ENCODE assay signal across 1 cellular context in the genomic region with DNA sequence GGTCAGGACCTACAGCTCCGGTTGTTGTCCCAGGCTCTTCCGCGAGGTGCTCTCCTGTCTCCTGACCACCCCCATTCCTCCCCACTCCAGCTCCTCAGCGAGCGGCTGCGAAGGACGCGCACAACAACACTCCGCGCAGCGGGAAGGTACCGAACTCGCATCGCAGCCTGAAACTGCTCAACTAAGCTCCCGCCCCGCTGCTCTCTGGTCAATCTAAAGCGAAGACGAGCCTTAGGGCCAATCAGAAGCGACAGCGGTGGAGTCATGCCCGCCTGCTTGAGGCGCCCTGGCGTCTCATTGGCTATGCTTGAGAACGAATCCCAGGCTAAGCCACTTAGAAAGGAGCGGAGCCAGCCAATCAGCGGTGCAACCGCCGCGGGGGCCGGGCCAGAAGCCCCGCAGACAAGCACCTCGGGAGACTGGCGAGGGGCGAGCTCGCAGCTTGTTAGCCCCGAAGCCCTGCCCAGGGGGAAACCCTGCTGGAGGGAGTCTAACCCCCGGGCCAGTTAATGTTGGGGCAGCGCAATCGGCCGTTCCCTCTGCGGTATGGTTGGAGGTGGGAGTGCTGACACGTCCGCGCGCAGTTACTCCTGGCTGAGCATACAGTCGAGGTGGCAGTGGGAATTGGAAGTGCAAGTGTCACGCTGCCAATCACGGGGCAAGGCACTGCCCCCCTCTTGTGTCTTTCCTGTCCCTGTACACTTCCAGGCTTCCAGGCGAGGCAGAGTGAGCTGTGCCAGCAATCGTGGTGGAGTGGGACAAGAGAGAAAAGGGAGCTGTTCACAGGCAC.
A peak's percentile ranks its signal among the peaks of the same experiment; 100 is the strongest.
TF ChIP-seq lines count a peak whose summit lies in the region.

No MANE protein-coding gene starts in this region.

TF ChIP-seq in K562, 482 proteins besides CTCF, POLR2A, EP300 and RAD21 (continued from another document and continues in another):
- TF ChIP-seq NR0B1 (IDR thresholded peaks at IDR 0.05; ENCODE audit: partially characterized antibody) (no peak), NRF1 (conservative IDR thresholded peaks at IDR 0.05 in 1 of 2, IDR thresholded peaks at IDR 0.05 in 1 of 2) (peak; percentile 71 to 75), PPARD (CRISPR knock-in tag; IDR thresholded peaks at IDR 0.05) (no peak), ZSCAN29 (IDR thresholded peaks at IDR 0.05) (no peak), FOXJ2 (tag; IDR thresholded peaks at IDR 0.05) (no peak), NFIC (IDR thresholded peaks at IDR 0.05) (no peak), NFYB (IDR thresholded peaks at IDR 0.05; ENCODE audit: extremely low read depth, insufficient read length) (peak; percentile 99), FOXM1 (IDR thresholded peaks at IDR 0.05; ENCODE audit: low read depth) (0 out of 2 replicates have a peak, but pooled peaks have one; percentile 27), FOXM1 (CRISPR knock-in tag; IDR thresholded peaks at IDR 0.05; ENCODE audit: low read depth) (no peak), NEUROD1 (IDR thresholded peaks at IDR 0.05; ENCODE audit: borderline replicate concordance, low read depth, low read length, partially characterized antibody) (peak; percentile 99), HDAC6 (IDR thresholded peaks at IDR 0.05; ENCODE audit: low read depth, low read length) (peak; percentile 98), SMC3 (conservative IDR thresholded peaks at IDR 0.05; ENCODE audit: insufficient read depth, low read depth, low read length) (no peak), PKNOX1 (IDR thresholded peaks at IDR 0.05) (peak; percentile 100), ARID1B (IDR thresholded peaks at IDR 0.05) (no peak), SMARCA4 (IDR thresholded peaks at IDR 0.05) (no peak), HDAC3 (IDR thresholded peaks at IDR 0.05; ENCODE audit: borderline replicate concordance, partially characterized antibody) (no peak), TFAM (CRISPR knock-in tag; conservative IDR thresholded peaks at IDR 0.05) (no peak), BCLAF1 (IDR thresholded peaks at IDR 0.05; ENCODE audit: borderline replicate concordance in 1 of 2, control insufficient read depth in 1 of 2, low read depth in 2 of 2, low read length in 1 of 2) (no peak), JUN (IDR thresholded peaks at IDR 0.05; ENCODE audit: borderline replicate concordance, low read depth, low read length) (peak; percentile 55; the same call in 1 of the 2 replicates), JUN (CRISPR knock-in tag; IDR thresholded peaks at IDR 0.05; ENCODE audit: borderline replicate concordance) (no peak), ZFP36 (IDR thresholded peaks at IDR 0.05; ENCODE audit: low read depth, low read length, partially characterized antibody) (no peak), CEBPZ (IDR thresholded peaks at IDR 0.05; ENCODE audit: borderline replicate concordance, low read depth, low read length) (peak; percentile 95), CHD2 (IDR thresholded peaks at IDR 0.05; ENCODE audit: low read depth, low read length) (peak; percentile 92), FOS (IDR thresholded peaks at IDR 0.05; ENCODE audit: extremely low read depth, insufficient read length) (peak; percentile 99), SP1 (CRISPR knock-in tag; IDR thresholded peaks at IDR 0.05) (0 out of 2 replicates have a peak, but pooled peaks have one; percentile 59), SOX6 (IDR thresholded peaks at IDR 0.05) (no peak), CXXC5 (CRISPR knock-in tag; IDR thresholded peaks at IDR 0.05) (peak; percentile 53; the same call in 1 of the 2 replicates), NUFIP1 (IDR thresholded peaks at IDR 0.05; ENCODE audit: partially characterized antibody) (no peak), ZNF561 (CRISPR knock-in tag; conservative IDR thresholded peaks at IDR 0.05) (no peak), RBM15 (IDR thresholded peaks at IDR 0.05; ENCODE audit: insufficient read depth, low read length) (no peak), RBM17 (IDR thresholded peaks at IDR 0.05; ENCODE audit: borderline replicate concordance, low read depth, low read length) (no peak), CBX3 (IDR thresholded peaks at IDR 0.05; ENCODE audit: borderline replicate concordance in 1 of 2, low read length in 2 of 2) (no peak)
- TF ChIP-seq, protein P1, sequence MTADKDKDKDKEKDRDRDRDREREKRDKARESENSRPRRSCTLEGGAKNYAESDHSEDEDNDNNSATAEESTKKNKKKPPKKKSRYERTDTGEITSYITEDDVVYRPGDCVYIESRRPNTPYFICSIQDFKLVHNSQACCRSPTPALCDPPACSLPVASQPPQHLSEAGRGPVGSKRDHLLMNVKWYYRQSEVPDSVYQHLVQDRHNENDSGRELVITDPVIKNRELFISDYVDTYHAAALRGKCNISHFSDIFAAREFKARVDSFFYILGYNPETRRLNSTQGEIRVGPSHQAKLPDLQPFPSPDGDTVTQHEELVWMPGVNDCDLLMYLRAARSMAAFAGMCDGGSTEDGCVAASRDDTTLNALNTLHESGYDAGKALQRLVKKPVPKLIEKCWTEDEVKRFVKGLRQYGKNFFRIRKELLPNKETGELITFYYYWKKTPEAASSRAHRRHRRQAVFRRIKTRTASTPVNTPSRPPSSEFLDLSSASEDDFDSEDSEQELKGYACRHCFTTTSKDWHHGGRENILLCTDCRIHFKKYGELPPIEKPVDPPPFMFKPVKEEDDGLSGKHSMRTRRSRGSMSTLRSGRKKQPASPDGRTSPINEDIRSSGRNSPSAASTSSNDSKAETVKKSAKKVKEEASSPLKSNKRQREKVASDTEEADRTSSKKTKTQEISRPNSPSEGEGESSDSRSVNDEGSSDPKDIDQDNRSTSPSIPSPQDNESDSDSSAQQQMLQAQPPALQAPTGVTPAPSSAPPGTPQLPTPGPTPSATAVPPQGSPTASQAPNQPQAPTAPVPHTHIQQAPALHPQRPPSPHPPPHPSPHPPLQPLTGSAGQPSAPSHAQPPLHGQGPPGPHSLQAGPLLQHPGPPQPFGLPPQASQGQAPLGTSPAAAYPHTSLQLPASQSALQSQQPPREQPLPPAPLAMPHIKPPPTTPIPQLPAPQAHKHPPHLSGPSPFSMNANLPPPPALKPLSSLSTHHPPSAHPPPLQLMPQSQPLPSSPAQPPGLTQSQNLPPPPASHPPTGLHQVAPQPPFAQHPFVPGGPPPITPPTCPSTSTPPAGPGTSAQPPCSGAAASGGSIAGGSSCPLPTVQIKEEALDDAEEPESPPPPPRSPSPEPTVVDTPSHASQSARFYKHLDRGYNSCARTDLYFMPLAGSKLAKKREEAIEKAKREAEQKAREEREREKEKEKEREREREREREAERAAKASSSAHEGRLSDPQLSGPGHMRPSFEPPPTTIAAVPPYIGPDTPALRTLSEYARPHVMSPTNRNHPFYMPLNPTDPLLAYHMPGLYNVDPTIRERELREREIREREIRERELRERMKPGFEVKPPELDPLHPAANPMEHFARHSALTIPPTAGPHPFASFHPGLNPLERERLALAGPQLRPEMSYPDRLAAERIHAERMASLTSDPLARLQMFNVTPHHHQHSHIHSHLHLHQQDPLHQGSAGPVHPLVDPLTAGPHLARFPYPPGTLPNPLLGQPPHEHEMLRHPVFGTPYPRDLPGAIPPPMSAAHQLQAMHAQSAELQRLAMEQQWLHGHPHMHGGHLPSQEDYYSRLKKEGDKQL (CRISPR knock-in tag; IDR thresholded peaks at IDR 0.05; ENCODE audit: borderline replicate concordance) = no peak
- TF ChIP-seq, protein P2, sequence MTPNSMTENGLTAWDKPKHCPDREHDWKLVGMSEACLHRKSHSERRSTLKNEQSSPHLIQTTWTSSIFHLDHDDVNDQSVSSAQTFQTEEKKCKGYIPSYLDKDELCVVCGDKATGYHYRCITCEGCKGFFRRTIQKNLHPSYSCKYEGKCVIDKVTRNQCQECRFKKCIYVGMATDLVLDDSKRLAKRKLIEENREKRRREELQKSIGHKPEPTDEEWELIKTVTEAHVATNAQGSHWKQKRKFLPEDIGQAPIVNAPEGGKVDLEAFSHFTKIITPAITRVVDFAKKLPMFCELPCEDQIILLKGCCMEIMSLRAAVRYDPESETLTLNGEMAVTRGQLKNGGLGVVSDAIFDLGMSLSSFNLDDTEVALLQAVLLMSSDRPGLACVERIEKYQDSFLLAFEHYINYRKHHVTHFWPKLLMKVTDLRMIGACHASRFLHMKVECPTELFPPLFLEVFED (CRISPR knock-in tag; conservative IDR thresholded peaks at IDR 0.05) = no peak
- TF ChIP-seq, protein P3, sequence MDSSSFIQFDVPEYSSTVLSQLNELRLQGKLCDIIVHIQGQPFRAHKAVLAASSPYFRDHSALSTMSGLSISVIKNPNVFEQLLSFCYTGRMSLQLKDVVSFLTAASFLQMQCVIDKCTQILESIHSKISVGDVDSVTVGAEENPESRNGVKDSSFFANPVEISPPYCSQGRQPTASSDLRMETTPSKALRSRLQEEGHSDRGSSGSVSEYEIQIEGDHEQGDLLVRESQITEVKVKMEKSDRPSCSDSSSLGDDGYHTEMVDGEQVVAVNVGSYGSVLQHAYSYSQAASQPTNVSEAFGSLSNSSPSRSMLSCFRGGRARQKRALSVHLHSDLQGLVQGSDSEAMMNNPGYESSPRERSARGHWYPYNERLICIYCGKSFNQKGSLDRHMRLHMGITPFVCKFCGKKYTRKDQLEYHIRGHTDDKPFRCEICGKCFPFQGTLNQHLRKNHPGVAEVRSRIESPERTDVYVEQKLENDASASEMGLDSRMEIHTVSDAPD (CRISPR knock-in tag; IDR thresholded peaks at IDR 0.05) = no peak
- TF ChIP-seq, protein P4, sequence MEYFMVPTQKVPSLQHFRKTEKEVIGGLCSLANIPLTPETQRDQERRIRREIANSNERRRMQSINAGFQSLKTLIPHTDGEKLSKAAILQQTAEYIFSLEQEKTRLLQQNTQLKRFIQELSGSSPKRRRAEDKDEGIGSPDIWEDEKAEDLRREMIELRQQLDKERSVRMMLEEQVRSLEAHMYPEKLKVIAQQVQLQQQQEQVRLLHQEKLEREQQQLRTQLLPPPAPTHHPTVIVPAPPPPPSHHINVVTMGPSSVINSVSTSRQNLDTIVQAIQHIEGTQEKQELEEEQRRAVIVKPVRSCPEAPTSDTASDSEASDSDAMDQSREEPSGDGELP (CRISPR knock-in tag; IDR thresholded peaks at IDR 0.05; ENCODE audit: borderline replicate concordance) = peak; percentile 53; the same call in 1 of the 2 replicates
- TF ChIP-seq, protein P5, sequence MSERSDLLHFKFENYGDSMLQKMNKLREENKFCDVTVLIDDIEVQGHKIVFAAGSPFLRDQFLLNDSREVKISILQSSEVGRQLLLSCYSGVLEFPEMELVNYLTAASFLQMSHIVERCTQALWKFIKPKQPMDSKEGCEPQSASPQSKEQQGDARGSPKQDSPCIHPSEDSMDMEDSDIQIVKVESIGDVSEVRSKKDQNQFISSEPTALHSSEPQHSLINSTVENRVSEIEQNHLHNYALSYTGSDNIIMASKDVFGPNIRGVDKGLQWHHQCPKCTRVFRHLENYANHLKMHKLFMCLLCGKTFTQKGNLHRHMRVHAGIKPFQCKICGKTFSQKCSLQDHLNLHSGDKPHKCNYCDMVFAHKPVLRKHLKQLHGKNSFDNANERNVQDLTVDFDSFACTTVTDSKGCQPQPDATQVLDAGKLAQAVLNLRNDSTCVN (CRISPR knock-in tag; IDR thresholded peaks at IDR 0.05) = no peak
